ENCODE assay signal across 8 cellular contexts in genomic region chr6:16338577-16339262, GRCh38.
DNase-seq lines count a peak whose midpoint lies in the region; FAIRE-seq and TF ChIP-seq lines count a peak whose summit lies in the region.

No MANE protein-coding gene starts in this region.

- TF ChIP-seq CTCF in astrocyte of the spinal cord (IDR thresholded peaks at IDR 0.05; ENCODE audit: low read depth, low read length) (peak; percentile 87), keratinocyte (optimal IDR thresholded peaks at IDR 0.05 in 1 of 3, IDR thresholded peaks at IDR 0.05 in 1 of 3, conservative IDR thresholded peaks at IDR 0.05 in 1 of 3; ENCODE audit: extremely low read depth in 1 of 3, insufficient read depth in 2 of 3, low read length in 3 of 3) (peak; percentile 65 to 72 (median 67))

- H3K4me1 ChIP-seq in keratinocyte (ENCODE audit: control insufficient read depth, extremely low read depth, insufficient read depth, low read length) (peaks cover 65% of the 10 kb centered on the region), small intestine (ENCODE audit: control insufficient read depth in 2 of 2, insufficient read depth in 1 of 2, low read depth in 1 of 2, low read length in 1 of 2) (no peaks in the 10 kb centered on the region)

- no peak overlapping the region for H3K9ac ChIP-seq in keratinocyte (ENCODE audit: control insufficient read depth, extremely low read depth, insufficient read depth, low read length)

- H4K20me1 ChIP-seq in keratinocyte (ENCODE audit: control insufficient read depth, extremely low read depth, insufficient read depth, low read length) = no peaks in the 10 kb centered on the region

- H3K36me3 ChIP-seq in keratinocyte (ENCODE audit: control insufficient read depth in 2 of 2, extremely low read depth in 1 of 2, insufficient read depth in 2 of 2, low read length in 2 of 2) = no peaks in the 10 kb centered on the region
- no peaks in the 10 kb centered on the region for H3K36me3 ChIP-seq in small intestine (ENCODE audit: control insufficient read depth in 2 of 2, insufficient read depth in 2 of 2, low read length in 2 of 2)

- H3K4me2 ChIP-seq in keratinocyte (ENCODE audit: control insufficient read depth, extremely low read depth, insufficient read depth, low read depth, low read length) = peak overlapping the region; percentile 69

- DNase-seq in AG08395 (ENCODE audit: low spot score) (peak; percentile 96), HT1080 (ENCODE audit: low read depth) (peak; percentile 98), astrocyte of the spinal cord (ENCODE audit: low read depth, low spot score) (peak; percentile 98), keratinocyte (ENCODE audit: low read depth, low spot score) (peak; percentile 54), superior temporal gyrus (ENCODE audit: extremely low spot score) (peak; percentile 70), small intestine (no peak), KG1 (lab: John Stamatoyannopoulos, UW) (no peak)
- DNase-seq in stimulated activated CD4-positive, alpha-beta T cell treated with anti-CD3 and anti-CD28 coated beads, Interleukin-1b, Interleukin-23, amount 100 ng/mL, for 48 hours = no peak

- H3K27me3 ChIP-seq in keratinocyte (ENCODE audit: control insufficient read depth, extremely low read depth, insufficient read depth, low read length) (no peaks in the 10 kb centered on the region), small intestine (ENCODE audit: control insufficient read depth in 2 of 2, insufficient read depth in 2 of 2, low read length in 2 of 2) (no peaks in the 10 kb centered on the region)

- in situ Hi-C loops in astrocyte of the spinal cord (cut with HindIII; ENCODE audit: low sequenced_read_pairs) = no loop called here

- no peaks in the 10 kb centered on the region for H3K9me1 ChIP-seq in keratinocyte (ENCODE audit: control insufficient read depth, extremely low read depth, insufficient read depth, low read length)

- FAIRE-seq in keratinocyte (lab: Jason Lieb, UNC) (peak; percentile 82), small intestine (lab: Jason Lieb, UNC) (no peak)

- no peak overlapping the region for H3K4me3 ChIP-seq in astrocyte of the spinal cord (ENCODE audit: low read depth, low read length)
- H3K4me3 ChIP-seq in keratinocyte (ENCODE audit: control insufficient read depth in 2 of 3, extremely low read depth in 1 of 3, insufficient read depth in 2 of 3, low read depth in 1 of 3, low read length in 3 of 3) = peak overlapping the region in 2 of 3 experiments; percentile 13 to 31
- no peak overlapping the region for H3K4me3 ChIP-seq in small intestine (ENCODE audit: low read depth in 1 of 2, low read length in 2 of 2)

- H3K9me3 ChIP-seq in keratinocyte (ENCODE audit: control insufficient read depth, low read depth, low read length) = no peaks in the 10 kb centered on the region
- no peaks in the 10 kb centered on the region for H3K9me3 ChIP-seq in small intestine (ENCODE audit: control insufficient read depth, low read depth)

- dilution Hi-C loops in keratinocyte (cut with MboI; ENCODE audit: extremely low pct_ligation_motif_present, low sequenced_read_pairs) = no loop called here

- WGBS in small intestine, 3 donors = 57 to 76% (median 73%) methylated on average over 10 of the region's 10 CpGs

- no peaks in the 10 kb centered on the region for H3K79me2 ChIP-seq in keratinocyte (ENCODE audit: control insufficient read depth, insufficient read depth, low read length)

- H2AFZ ChIP-seq in keratinocyte (ENCODE audit: control insufficient read depth, low read length) = peak overlapping the region; percentile 44

- H3K27ac ChIP-seq in keratinocyte (ENCODE audit: control insufficient read depth, insufficient read depth, low read length) (peak overlapping the region; percentile 60), small intestine (ENCODE audit: low read depth in 1 of 2, low read length in 1 of 2) (no peak overlapping the region)

Comparison
In these comparisons a context has a peak if more than half of its experiments do, and no peak if none do; other contexts are left out.
1. DNase-seq: peak in AG08395 (single experiment), HT1080 (single experiment), astrocyte of the spinal cord (single experiment), keratinocyte (single experiment) and superior temporal gyrus (single experiment); none in small intestine (single experiment), stimulated activated CD4-positive, alpha-beta T cell treated with anti-CD3 and anti-CD28 coated beads, Interleukin-1b, Interleukin-23, amount 100 ng/mL, for 48 hours (single experiment) and KG1 (single experiment).
2. H3K4me3 ChIP-seq: peak in keratinocyte (2 of 3); none in astrocyte of the spinal cord (single experiment) and small intestine (0 of 2).